Comparison of ENCODE assay signal across 8 cellular contexts in the genomic region with DNA sequence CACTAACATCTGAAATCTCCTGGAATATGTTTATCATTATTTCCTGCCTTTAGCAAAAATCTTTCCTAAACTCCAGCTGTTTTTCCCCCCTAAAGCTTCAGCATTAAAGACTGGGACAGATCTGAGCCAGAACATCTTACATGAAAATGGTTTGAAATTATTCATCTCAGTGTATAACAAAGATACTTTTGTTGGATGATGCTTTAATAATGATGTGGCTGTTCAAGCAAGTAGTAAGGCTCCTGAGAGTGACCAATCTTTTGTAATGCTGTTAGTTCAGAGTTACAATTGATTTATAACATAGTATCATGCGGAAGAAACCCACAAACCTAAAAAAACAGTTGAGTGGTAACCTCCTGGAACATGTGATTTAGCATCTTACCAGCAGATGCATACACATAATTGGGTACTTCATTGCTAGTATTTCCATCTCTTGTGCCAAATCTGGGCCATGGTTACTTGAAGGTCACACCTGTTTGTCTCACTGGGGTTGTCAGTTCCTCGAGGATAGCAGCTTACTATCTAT. TPM values are rescaled to one million over a fixed set of nuclear protein-coding genes. Genes with fewer than 3 reads are reported as not detected.
DNase-seq lines count a peak whose midpoint lies in the region; ATAC-seq, FAIRE-seq and TF ChIP-seq lines count a peak whose summit lies in the region.

No MANE protein-coding gene starts in this region.

- H3K36me3 Mint-ChIP-seq in Calu3 (ENCODE audit: insufficient read depth, unreplicated experiment) = peaks cover 56% of the 10 kb centered on the region

- peaks cover 18% of the 10 kb centered on the region; the same call in 1 of the 2 replicates for H4K20me1 ChIP-seq in MM.1S (ENCODE audit: insufficient read depth, low read length)
- H4K20me1 ChIP-seq in neural cell (ENCODE audit: insufficient read depth) = peaks cover 10% of the 10 kb centered on the region

- intact Hi-C loops in Calu3 (cut with micrococcal nuclease; ENCODE audit: unreplicated experiment) = loop anchor here (2.0 to 5.0 kb wide), 2 partner anchors 21 to 45 kb away; no protein-coding TSS in a partner anchor
- intact Hi-C loops in posterior vena cava (cut with DNase I) = no loop called here
- intact Hi-C loops in pancreas (cut with DNase I) = no loop called here

- 0 out of 2 replicates have a peak, but pooled peaks cover 4% of the 10 kb centered on the region for H3F3A ChIP-seq in MM.1S (ENCODE audit: insufficient read depth, low read length)
- no peaks in the 10 kb centered on the region for H3F3A ChIP-seq in neural cell (ENCODE audit: insufficient read depth, low read length, poor library complexity, severe bottlenecking)

- TF ChIP-seq CTCF in Calu3 (IDR thresholded peaks at IDR 0.05; ENCODE audit: unreplicated experiment) (no peak), MM.1S (IDR thresholded peaks at IDR 0.05; ENCODE audit: low read length) (no peak), cardiac fibroblast (IDR thresholded peaks at IDR 0.05; ENCODE audit: low read depth, low read length) (no peak), neural cell (IDR thresholded peaks at IDR 0.05; ENCODE audit: poor library complexity, severe bottlenecking) (no peak), pancreas (IDR thresholded peaks at IDR 0.05) (no peak)

- H3K9ac ChIP-seq in MM.1S (ENCODE audit: low read length) (peak overlapping the region; percentile 87; the same call in 1 of the 2 replicates), neural cell (ENCODE audit: low read length) (peak overlapping the region; percentile 95)

- H3K9me3 Mint-ChIP-seq in Calu3 (ENCODE audit: low read depth, unreplicated experiment) = no peaks in the 10 kb centered on the region

- H3K4me3 ChIP-seq in MM.1S (ENCODE audit: low read length) (peak overlapping the region; percentile 96), cardiac fibroblast (replicated peaks in 1 of 2; ENCODE audit: low read depth in 2 of 2, low read length in 2 of 2) (peak overlapping the region; percentile 93 to 99), neural cell (ENCODE audit: low read length) (peak overlapping the region; percentile 86), pancreas (peak overlapping the region in 1 of 4 donors; percentile 8)

- no peaks in the 10 kb centered on the region for H3K9me3 ChIP-seq in MM.1S (replicated peaks; ENCODE audit: insufficient read depth, low read length)
- H3K9me3 ChIP-seq in neural cell (ENCODE audit: low read length) = no peaks in the 10 kb centered on the region
- no peaks in the 10 kb centered on the region for H3K9me3 ChIP-seq in pancreas

- ATAC-seq in pancreas = no peak

- no peak for TF ChIP-seq RAD21 in neural cell (conservative IDR thresholded peaks at IDR 0.05)

- H3K4me1 Mint-ChIP-seq in Calu3 (ENCODE audit: low read depth, unreplicated experiment) = peaks cover 64% of the 10 kb centered on the region

- H2AFZ ChIP-seq in MM.1S (ENCODE audit: low read length) (no peak overlapping the region), neural cell (ENCODE audit: low read depth, low read length) (no peak overlapping the region)

- no peaks in the 10 kb centered on the region for H3K27me3 Mint-ChIP-seq in Calu3 (ENCODE audit: unreplicated experiment)

- H3K27ac Mint-ChIP-seq in Calu3 (ENCODE audit: unreplicated experiment) = peak overlapping the region; percentile 88

- H3K79me2 ChIP-seq in MM.1S (ENCODE audit: low read length) = peaks cover 65% of the 10 kb centered on the region
- peaks cover 83% of the 10 kb centered on the region for H3K79me2 ChIP-seq in neural cell (replicated peaks; ENCODE audit: insufficient read depth, low read length)

- H3K36me3 ChIP-seq in MM.1S (replicated peaks; ENCODE audit: insufficient read depth, low read length) = no peaks in the 10 kb centered on the region
- no peaks in the 10 kb centered on the region for H3K36me3 ChIP-seq in neural cell (ENCODE audit: insufficient read depth, low read length)
- no peaks in the 10 kb centered on the region for H3K36me3 ChIP-seq in pancreas

- CTCF ChIA-PET in Calu3 (lab: Charles Lee) = no interaction called here

- no peak overlapping the region for H3K27ac ChIP-seq in MM.1S (ENCODE audit: low read length)
- peak overlapping the region; percentile 94 for H3K27ac ChIP-seq in neural cell (ENCODE audit: low read length)
- no peak overlapping the region for H3K27ac ChIP-seq in pancreas

- peak overlapping the region; percentile 89 for H3K4me3 Mint-ChIP-seq in Calu3 (ENCODE audit: low read depth, unreplicated experiment)

- no peak for TF ChIP-seq EP300 in neural cell (conservative IDR thresholded peaks at IDR 0.05; ENCODE audit: poor library complexity, severe bottlenecking)

- H3K27me3 ChIP-seq in MM.1S (replicated peaks; ENCODE audit: insufficient read depth, low read length) (no peaks in the 10 kb centered on the region), neural cell (ENCODE audit: insufficient read depth, low read depth, low read length) (no peaks in the 10 kb centered on the region), pancreas (no peaks in the 10 kb centered on the region)

- BruUV-seq in Calu3 (replicated peaks; lab: Mats Ljungman, UMichigan) = no TSS peak

- 36 to 42% methylated on average over 2 of the region's 2 CpGs for WGBS in pancreas, 2 donors

- DNase-seq in Calu3 = no peak
- DNase-seq in MM.1S = no peak
- DNase-seq in cardiac fibroblast (ENCODE audit: low read depth in 2 of 2) = no peak
- no peak for DNase-seq in posterior vena cava (ENCODE audit: low spot score)
- DNase-seq in pancreas = no peak
- no peak for DNase-seq in activated CD4-positive, alpha-beta T cell treated with anti-CD3 and anti-CD28 coated beads for 48 hours
- no peak for DNase-seq in NCI-H510A (lab: John Stamatoyannopoulos, UW)

- H3K9me2 ChIP-seq in MM.1S (replicated peaks; ENCODE audit: insufficient read depth, low read length) (no peaks in the 10 kb centered on the region), neural cell (ENCODE audit: insufficient read depth, low read length) (no peaks in the 10 kb centered on the region)

- H3K4me2 ChIP-seq in MM.1S (ENCODE audit: low read depth, low read length) (peak overlapping the region; percentile 64), neural cell (ENCODE audit: low read length) (peak overlapping the region; percentile 94)

- H3K4me1 ChIP-seq in MM.1S (ENCODE audit: low read length) = peaks cover 21% of the 10 kb centered on the region; the same call in 1 of the 2 replicates
- H3K4me1 ChIP-seq in pancreas = peaks cover 0 to 34% (median 19%) of the 10 kb centered on the region in 3 donors

- no peak for FAIRE-seq in pancreas (lab: Jason Lieb, UNC)

TF ChIP-seq in neural cell, 6 proteins besides CTCF, POLR2A, EP300 and RAD21:
- TF ChIP-seq SMC3 (conservative IDR thresholded peaks at IDR 0.05; ENCODE audit: poor library complexity) (no peak), TAF1 (IDR thresholded peaks at IDR 0.05; ENCODE audit: low read depth) (no peak), MXI1 (conservative IDR thresholded peaks at IDR 0.05; ENCODE audit: poor library complexity, severe bottlenecking) (no peak), EZH2 (IDR thresholded peaks at IDR 0.05; ENCODE audit: borderline replicate concordance, insufficient read depth, low read length, poor library complexity, severe bottlenecking) (no peak), POLR2AphosphoS5 (IDR thresholded peaks at IDR 0.05) (no peak)
- TF ChIP-seq, protein P1, sequence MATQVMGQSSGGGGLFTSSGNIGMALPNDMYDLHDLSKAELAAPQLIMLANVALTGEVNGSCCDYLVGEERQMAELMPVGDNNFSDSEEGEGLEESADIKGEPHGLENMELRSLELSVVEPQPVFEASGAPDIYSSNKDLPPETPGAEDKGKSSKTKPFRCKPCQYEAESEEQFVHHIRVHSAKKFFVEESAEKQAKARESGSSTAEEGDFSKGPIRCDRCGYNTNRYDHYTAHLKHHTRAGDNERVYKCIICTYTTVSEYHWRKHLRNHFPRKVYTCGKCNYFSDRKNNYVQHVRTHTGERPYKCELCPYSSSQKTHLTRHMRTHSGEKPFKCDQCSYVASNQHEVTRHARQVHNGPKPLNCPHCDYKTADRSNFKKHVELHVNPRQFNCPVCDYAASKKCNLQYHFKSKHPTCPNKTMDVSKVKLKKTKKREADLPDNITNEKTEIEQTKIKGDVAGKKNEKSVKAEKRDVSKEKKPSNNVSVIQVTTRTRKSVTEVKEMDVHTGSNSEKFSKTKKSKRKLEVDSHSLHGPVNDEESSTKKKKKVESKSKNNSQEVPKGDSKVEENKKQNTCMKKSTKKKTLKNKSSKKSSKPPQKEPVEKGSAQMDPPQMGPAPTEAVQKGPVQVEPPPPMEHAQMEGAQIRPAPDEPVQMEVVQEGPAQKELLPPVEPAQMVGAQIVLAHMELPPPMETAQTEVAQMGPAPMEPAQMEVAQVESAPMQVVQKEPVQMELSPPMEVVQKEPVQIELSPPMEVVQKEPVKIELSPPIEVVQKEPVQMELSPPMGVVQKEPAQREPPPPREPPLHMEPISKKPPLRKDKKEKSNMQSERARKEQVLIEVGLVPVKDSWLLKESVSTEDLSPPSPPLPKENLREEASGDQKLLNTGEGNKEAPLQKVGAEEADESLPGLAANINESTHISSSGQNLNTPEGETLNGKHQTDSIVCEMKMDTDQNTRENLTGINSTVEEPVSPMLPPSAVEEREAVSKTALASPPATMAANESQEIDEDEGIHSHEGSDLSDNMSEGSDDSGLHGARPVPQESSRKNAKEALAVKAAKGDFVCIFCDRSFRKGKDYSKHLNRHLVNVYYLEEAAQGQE (IDR thresholded peaks at IDR 0.05; ENCODE audit: borderline replicate concordance) = no peak

RNA-seq across cellular contexts. Expression of a gene that starts 1.5 kb away (rescaled TPM):
- total RNA-seq in Calu3 (2022) (185 and 194 TPM in 2 replicates), posterior vena cava (10 to 100 TPM; 25.1 to 31.3 TPM), pancreas (10 to 100 TPM; 15.3 to 29.9 (median 21.1) TPM)
- polyA plus RNA-seq in neural cell (203 and 234 TPM in 2 replicates), pancreas (10 to 100 TPM; 10.5 to 12.9 TPM)
- 155 and 168 TPM in 2 replicates for polyA minus RNA-seq in neural cell

RNA-seq across cellular contexts. Expression of a gene that starts 1.9 kb away (rescaled TPM):
- total RNA-seq in Calu3 (2022) = 29.9 and 32.5 TPM in 2 replicates
- 78.5 and 94.7 TPM in 2 replicates for polyA plus RNA-seq in neural cell
- polyA minus RNA-seq in neural cell = 93.5 and 109 TPM in 2 replicates
- total RNA-seq in posterior vena cava = 10 to 100 TPM; 14.6 to 14.8 TPM
- total RNA-seq in pancreas = 10 to 100 TPM in 1 of 6 donors, 1 to 10 TPM in 5; 6.3 to 11.4 (median 8.2) TPM
- polyA plus RNA-seq in pancreas = 1 to 10 TPM; 3.9 to 8.9 TPM
